25 cellular contexts compared by ENCODE assay signal in the genomic region with DNA sequence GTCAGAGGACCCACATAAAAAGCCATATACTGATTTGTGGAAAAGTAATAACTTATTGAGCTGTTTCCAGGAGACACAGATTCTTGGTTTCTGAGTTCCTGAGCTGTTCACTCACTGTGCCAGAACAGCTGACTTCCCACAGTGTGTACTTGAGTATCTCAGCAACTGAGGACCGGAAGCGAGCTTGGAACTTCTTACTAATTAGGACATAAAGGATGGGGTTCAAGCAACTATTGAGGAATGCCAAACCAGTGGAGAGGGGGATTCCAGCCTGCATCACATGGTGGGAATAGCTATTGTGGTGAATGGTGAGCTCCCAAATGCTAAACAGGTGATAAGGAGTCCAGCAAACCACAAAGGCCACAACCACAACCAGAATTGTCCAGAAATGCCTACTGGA.
"Had no signal": no experiment of that assay in that cellular context is flagged by ENCODE, and none has a peak within 500 bp of the region (broad histone marks: within the 10 kb centered on the region; RNA-seq: fewer than 3 reads in every experiment).

No MANE protein-coding gene starts in this region.

- H3K79me2 ChIP-seq: hepatocyte, parathyroid adenoma had no signal

- H3K27ac Mint-ChIP-seq: activated B cell treated with CpG ODN at 0.5 μM for 24 hours; activated CD4-positive, alpha-beta memory T cell treated with anti-CD3 and anti-CD28 coated beads for 36 hours; activated naive CD4-positive, alpha-beta T cell treated with anti-CD3 and anti-CD28 coated beads, Interleukin-2, amount 10 ng/mL, durations not matched to agents 7 days and 5 days; activated naive CD8-positive, alpha-beta T cell treated with anti-CD3 and anti-CD28 coated beads, Interleukin-2, amount 50 U/mL, for 24 hours; immature natural killer cell; memory B cell; naive B cell; stimulated activated memory B cell treated with anti-CD40 and anti-IgM and Interleukin-4, amounts not matched to agents 10 μg/mL and 1 μg/mL and 100 μg/mL, for 72 hours; T-helper 17 cell had no signal

- H3K4me1 ChIP-seq: breast epithelium, parathyroid adenoma, right lobe of liver, stomach, uterus had no signal

- DNase-seq: activated B cell treated with CpG ODN at 0.5 μM for 24 hours; activated CD4-positive, alpha-beta memory T cell treated with anti-CD3 and anti-CD28 coated beads for 36 hours; activated CD4-positive, alpha-beta T cell treated with anti-CD3 and anti-CD28 coated beads for 48 hours; activated effector memory CD4-positive, alpha-beta T cell treated with anti-CD3 and anti-CD28 coated beads, Interleukin-2, amount 50 U/mL, for 16 hours; activated naive CD4-positive, alpha-beta T cell treated with anti-CD3 and anti-CD28 coated beads, Interleukin-2, amount 10 ng/mL, durations not matched to agents 7 days and 5 days; activated naive CD8-positive, alpha-beta T cell treated with anti-CD3 and anti-CD28 coated beads, Interleukin-2, amount 50 U/mL, for 24 hours; foreskin melanocyte; glutamatergic neuron; immature natural killer cell; naive B cell; right lobe of liver; small intestine; stimulated activated CD4-positive, alpha-beta T cell treated with anti-CD3 and anti-CD28 coated beads, Interleukin-15, amount 100 ng/mL, for 24 hours; stomach; SW 1271; T-helper 17 cell; trophoblast cell; uterus had no signal

- H3K27me3 ChIP-seq: breast epithelium, hepatocyte, right lobe of liver, stomach, uterus had no signal

- H3K9me3 Mint-ChIP-seq: activated B cell treated with CpG ODN at 0.5 μM for 24 hours; activated CD4-positive, alpha-beta memory T cell treated with anti-CD3 and anti-CD28 coated beads for 36 hours; activated naive CD4-positive, alpha-beta T cell treated with anti-CD3 and anti-CD28 coated beads, Interleukin-2, amount 10 ng/mL, durations not matched to agents 7 days and 5 days; activated naive CD8-positive, alpha-beta T cell treated with anti-CD3 and anti-CD28 coated beads, Interleukin-2, amount 50 U/mL, for 24 hours; immature natural killer cell; memory B cell; naive B cell; stimulated activated memory B cell treated with anti-CD40 and anti-IgM and Interleukin-4, amounts not matched to agents 10 μg/mL and 1 μg/mL and 100 μg/mL, for 72 hours had no signal

- H3K27ac ChIP-seq: breast epithelium, coronary artery, epithelial cell of prostate, hepatocyte, parathyroid adenoma, right lobe of liver, stomach, uterus had no signal

- H3K4me1 Mint-ChIP-seq: activated B cell treated with CpG ODN at 0.5 μM for 24 hours; activated naive CD4-positive, alpha-beta T cell treated with anti-CD3 and anti-CD28 coated beads, Interleukin-2, amount 10 ng/mL, durations not matched to agents 7 days and 5 days; activated naive CD8-positive, alpha-beta T cell treated with anti-CD3 and anti-CD28 coated beads, Interleukin-2, amount 50 U/mL, for 24 hours; immature natural killer cell; memory B cell; naive B cell; stimulated activated memory B cell treated with anti-CD40 and anti-IgM and Interleukin-4, amounts not matched to agents 10 μg/mL and 1 μg/mL and 100 μg/mL, for 72 hours; T-helper 17 cell had no signal

- ATAC-seq: activated naive CD8-positive, alpha-beta T cell treated with anti-CD3 and anti-CD28 coated beads, Interleukin-2, amount 50 U/mL, for 24 hours; right lobe of liver; stimulated activated memory B cell treated with anti-CD40 and anti-IgM and Interleukin-4, amounts not matched to agents 10 μg/mL and 1 μg/mL and 100 μg/mL, for 72 hours; T-helper 17 cell had no signal

- H3K4me2 ChIP-seq: hepatocyte had no signal

- H3K9ac ChIP-seq: parathyroid adenoma had no signal

- H3K36me3 ChIP-seq: breast epithelium, right lobe of liver, stomach, uterus had no signal

- H3K36me3 Mint-ChIP-seq: activated CD4-positive, alpha-beta memory T cell treated with anti-CD3 and anti-CD28 coated beads for 36 hours; activated naive CD4-positive, alpha-beta T cell treated with anti-CD3 and anti-CD28 coated beads, Interleukin-2, amount 10 ng/mL, durations not matched to agents 7 days and 5 days; immature natural killer cell; memory B cell; naive B cell; stimulated activated memory B cell treated with anti-CD40 and anti-IgM and Interleukin-4, amounts not matched to agents 10 μg/mL and 1 μg/mL and 100 μg/mL, for 72 hours had no signal

- H3K9me3 ChIP-seq: breast epithelium, right lobe of liver, stomach, uterus had no signal

- H3K4me3 Mint-ChIP-seq: activated B cell treated with CpG ODN at 0.5 μM for 24 hours; activated CD4-positive, alpha-beta memory T cell treated with anti-CD3 and anti-CD28 coated beads for 36 hours; activated naive CD4-positive, alpha-beta T cell treated with anti-CD3 and anti-CD28 coated beads, Interleukin-2, amount 10 ng/mL, durations not matched to agents 7 days and 5 days; activated naive CD8-positive, alpha-beta T cell treated with anti-CD3 and anti-CD28 coated beads, Interleukin-2, amount 50 U/mL, for 24 hours; immature natural killer cell; memory B cell; naive B cell; stimulated activated memory B cell treated with anti-CD40 and anti-IgM and Interleukin-4, amounts not matched to agents 10 μg/mL and 1 μg/mL and 100 μg/mL, for 72 hours; T-helper 17 cell had no signal

- H3K27me3 Mint-ChIP-seq: activated B cell treated with CpG ODN at 0.5 μM for 24 hours; activated CD4-positive, alpha-beta memory T cell treated with anti-CD3 and anti-CD28 coated beads for 36 hours; activated naive CD4-positive, alpha-beta T cell treated with anti-CD3 and anti-CD28 coated beads, Interleukin-2, amount 10 ng/mL, durations not matched to agents 7 days and 5 days; stimulated activated memory B cell treated with anti-CD40 and anti-IgM and Interleukin-4, amounts not matched to agents 10 μg/mL and 1 μg/mL and 100 μg/mL, for 72 hours had no signal

- H2AFZ ChIP-seq: hepatocyte, parathyroid adenoma had no signal

- H3K4me3 ChIP-seq: breast epithelium, coronary artery, hepatocyte, right lobe of liver, stomach, uterus had no signal
